ENCODE assay signal across 35 cellular contexts in the genomic region with DNA sequence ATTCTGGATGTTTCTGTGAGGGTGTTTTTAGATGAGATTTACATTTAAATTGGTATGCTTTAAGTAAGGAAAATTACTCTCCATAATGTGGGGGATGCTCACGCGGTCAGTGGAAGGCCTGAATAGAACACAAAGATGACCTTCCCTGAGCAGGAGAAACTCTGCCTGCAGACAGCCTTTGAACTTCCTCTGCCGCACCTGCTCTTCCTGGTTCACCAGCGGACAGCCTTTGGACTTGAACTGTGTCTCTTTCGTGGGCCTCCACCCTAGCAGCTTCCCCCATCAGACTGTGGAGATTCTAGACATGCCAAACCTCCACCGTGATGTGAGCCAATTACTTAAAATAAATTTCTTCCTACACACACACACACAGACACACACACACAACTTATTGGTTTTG.
"Had no signal": no experiment of that assay in that cellular context is flagged by ENCODE, and none has a peak within 500 bp of the region (broad histone marks: within the 10 kb centered on the region; RNA-seq: fewer than 3 reads in every experiment).

No MANE protein-coding gene starts in this region.

- H3K4me3 ChIP-seq: ascending aorta, cardiac muscle cell had no signal

- H3K36me3 ChIP-seq: ascending aorta, cardiac muscle cell had no signal

- FAIRE-seq: bronchial epithelial cell, TTC549 had no signal

- DNase-seq: activated B cell treated with CpG ODN at 0.5 μM for 24 hours; activated CD4-positive, alpha-beta memory T cell treated with anti-CD3 and anti-CD28 coated beads for 36 hours; activated CD4-positive, alpha-beta T cell treated with anti-CD3 and anti-CD28 coated beads, Interleukin-2, amount 10 ng/mL, durations not matched to agents 24 days and 14 days; activated CD4-positive, alpha-beta T cell treated with anti-CD3 and anti-CD28 coated beads, Interleukin-2, amount 50 U/mL, for 1 hour; activated CD4-positive, alpha-beta T cell treated with anti-CD3 and anti-CD28 coated beads, Interleukin-2, amount 50 U/mL, for 4 hours; activated CD4-positive, CD25-positive, alpha-beta regulatory T cell treated with anti-CD3 and anti-CD28 coated beads, Interleukin-2, amount 50 U/mL, for 72 hours; activated CD8-positive, alpha-beta memory T cell treated with anti-CD3 and anti-CD28 coated beads for 24 hours; activated CD8-positive, alpha-beta memory T cell treated with anti-CD3 and anti-CD28 coated beads, Interleukin-2, amount 10 ng/mL, durations not matched to agents 7 days and 5 days; activated CD8-positive, alpha-beta memory T cell treated with anti-CD3 and anti-CD28 coated beads, Interleukin-2, amount 50 U/mL, for 48 hours; activated CD8-positive, alpha-beta T cell treated with anti-CD3 and anti-CD28 coated beads, Interleukin-2, amount 10 ng/mL, durations not matched to agents 7 days and 5 days; activated effector memory CD4-positive, alpha-beta T cell treated with Interleukin-2 at 50 U/mL for 16 hours; activated gamma-delta T cell; activated naive CD4-positive, alpha-beta T cell treated with anti-CD3 and anti-CD28 coated beads, Interleukin-2, amount 10 ng/mL, durations not matched to agents 7 days and 5 days; activated naive CD4-positive, alpha-beta T cell treated with Interleukin-2 at 50 U/mL for 16 hours; activated naive CD8-positive, alpha-beta T cell treated with anti-CD3 and anti-CD28 coated beads, Interleukin-2, amount 10 ng/mL, durations not matched to agents 7 days and 5 days; activated naive CD8-positive, alpha-beta T cell treated with anti-CD3 and anti-CD28 coated beads, Interleukin-2, amount 50 U/mL, for 24 hours; activated T-cell treated with anti-CD3 and anti-CD28 coated beads, Interleukin-2, amount 50 U/mL, for 24 hours; activated T-cell treated with anti-CD3 and anti-CD28 coated beads, Interleukin-2, amount 50 U/mL, for 48 hours; amygdala; anterior cingulate cortex; caudate nucleus; SW 1271; T-helper 1 cell; T-helper 9 cell had no signal

- H3K4me3 Mint-ChIP-seq: activated B cell treated with CpG ODN at 0.5 μM for 24 hours; activated CD4-positive, alpha-beta memory T cell treated with anti-CD3 and anti-CD28 coated beads for 36 hours; activated CD4-positive, alpha-beta T cell treated with anti-CD3 and anti-CD28 coated beads, Interleukin-2, amount 10 ng/mL, durations not matched to agents 24 days and 14 days; activated CD8-positive, alpha-beta memory T cell treated with anti-CD3 and anti-CD28 coated beads, Interleukin-2, amount 10 ng/mL, durations not matched to agents 7 days and 5 days; activated CD8-positive, alpha-beta T cell treated with anti-CD3 and anti-CD28 coated beads, Interleukin-2, amount 10 ng/mL, durations not matched to agents 7 days and 5 days; activated naive CD4-positive, alpha-beta T cell treated with anti-CD3 and anti-CD28 coated beads, Interleukin-2, amount 10 ng/mL, durations not matched to agents 7 days and 5 days; activated naive CD4-positive, alpha-beta T cell treated with anti-CD3 and anti-CD28 coated beads, Interleukin-2, amount 50 U/mL, for 24 hours; activated naive CD8-positive, alpha-beta T cell; activated naive CD8-positive, alpha-beta T cell treated with anti-CD3 and anti-CD28 coated beads, Interleukin-2, amount 10 ng/mL, durations not matched to agents 7 days and 5 days; activated naive CD8-positive, alpha-beta T cell treated with anti-CD3 and anti-CD28 coated beads, Interleukin-2, amount 50 U/mL, for 24 hours; activated T-cell treated with anti-CD3 and anti-CD28 coated beads, Interleukin-2, amount 50 U/mL, for 24 hours; brain; T-helper 1 cell treated with Interleukin-12 subunit alpha and Interleukin-12 subunit beta and Interleukin-4 antibody, amounts not matched to agents 30 μg/mL and 1 μg/mL, for 36 hours; T-helper 2 cell treated with Interferon-gamma antibody and Interleukin-4, amounts not matched to agents 5 μg/mL and 100 μg/mL, for 36 hours had no signal

- H3K27ac ChIP-seq: ascending aorta, cardiac muscle cell, VCaP had no signal

- H3K4me1 Mint-ChIP-seq: activated B cell treated with CpG ODN at 0.5 μM for 24 hours; activated naive CD4-positive, alpha-beta T cell treated with anti-CD3 and anti-CD28 coated beads, Interleukin-2, amount 10 ng/mL, durations not matched to agents 7 days and 5 days; brain had no signal

- H3K9me3 ChIP-seq: ascending aorta had no signal

- H3K27me3 Mint-ChIP-seq: activated B cell treated with CpG ODN at 0.5 μM for 24 hours; activated CD4-positive, alpha-beta memory T cell treated with anti-CD3 and anti-CD28 coated beads for 36 hours; activated CD4-positive, alpha-beta T cell treated with anti-CD3 and anti-CD28 coated beads, Interleukin-2, amount 10 ng/mL, durations not matched to agents 24 days and 14 days; activated CD8-positive, alpha-beta memory T cell treated with anti-CD3 and anti-CD28 coated beads, Interleukin-2, amount 10 ng/mL, durations not matched to agents 7 days and 5 days; activated naive CD4-positive, alpha-beta T cell treated with anti-CD3 and anti-CD28 coated beads, Interleukin-2, amount 10 ng/mL, durations not matched to agents 7 days and 5 days; activated naive CD4-positive, alpha-beta T cell treated with anti-CD3 and anti-CD28 coated beads, Interleukin-2, amount 50 U/mL, for 24 hours; activated naive CD8-positive, alpha-beta T cell; activated naive CD8-positive, alpha-beta T cell treated with anti-CD3 and anti-CD28 coated beads, Interleukin-2, amount 10 ng/mL, durations not matched to agents 7 days and 5 days; activated naive CD8-positive, alpha-beta T cell treated with anti-CD3 and anti-CD28 coated beads, Interleukin-2, amount 50 U/mL, for 24 hours; activated T-cell treated with anti-CD3 and anti-CD28 coated beads, Interleukin-2, amount 50 U/mL, for 24 hours; brain had no signal

- H3K27ac Mint-ChIP-seq: activated B cell treated with CpG ODN at 0.5 μM for 24 hours; activated CD4-positive, alpha-beta memory T cell treated with anti-CD3 and anti-CD28 coated beads for 36 hours; activated CD4-positive, alpha-beta T cell treated with anti-CD3 and anti-CD28 coated beads, Interleukin-2, amount 10 ng/mL, durations not matched to agents 24 days and 14 days; activated CD8-positive, alpha-beta memory T cell treated with anti-CD3 and anti-CD28 coated beads, Interleukin-2, amount 10 ng/mL, durations not matched to agents 7 days and 5 days; activated CD8-positive, alpha-beta T cell treated with anti-CD3 and anti-CD28 coated beads, Interleukin-2, amount 10 ng/mL, durations not matched to agents 7 days and 5 days; activated naive CD4-positive, alpha-beta T cell treated with anti-CD3 and anti-CD28 coated beads, Interleukin-2, amount 10 ng/mL, durations not matched to agents 7 days and 5 days; activated naive CD4-positive, alpha-beta T cell treated with anti-CD3 and anti-CD28 coated beads, Interleukin-2, amount 50 U/mL, for 24 hours; activated naive CD8-positive, alpha-beta T cell; activated naive CD8-positive, alpha-beta T cell treated with anti-CD3 and anti-CD28 coated beads, Interleukin-2, amount 10 ng/mL, durations not matched to agents 7 days and 5 days; activated naive CD8-positive, alpha-beta T cell treated with anti-CD3 and anti-CD28 coated beads, Interleukin-2, amount 50 U/mL, for 24 hours; activated T-cell treated with anti-CD3 and anti-CD28 coated beads, Interleukin-2, amount 50 U/mL, for 24 hours; activated T-helper 2 cell treated with anti-CD3 and anti-CD28 coated beads, Interferon-gamma antibody, Interleukin-2, Interleukin-4, amounts not matched to agents 10 μg/mL and 5 μg/mL and 100 μg/mL, durations not matched to agents 14 hours and 24 hours and 36 hours; brain; T-helper 1 cell treated with Interleukin-12 subunit alpha and Interleukin-12 subunit beta and Interleukin-4 antibody, amounts not matched to agents 30 μg/mL and 1 μg/mL, for 36 hours; T-helper 2 cell treated with Interferon-gamma antibody and Interleukin-4, amounts not matched to agents 5 μg/mL and 100 μg/mL, for 36 hours had no signal

- H3K27me3 ChIP-seq: ascending aorta, cardiac muscle cell had no signal

- H3K4me1 ChIP-seq: ascending aorta had no signal

- H3K9me3 Mint-ChIP-seq: activated naive CD4-positive, alpha-beta T cell treated with anti-CD3 and anti-CD28 coated beads, Interleukin-2, amount 50 U/mL, for 24 hours had no signal

- ATAC-seq: activated CD8-positive, alpha-beta memory T cell treated with anti-CD3 and anti-CD28 coated beads, Interleukin-2, amount 10 ng/mL, durations not matched to agents 7 days and 5 days; activated CD8-positive, alpha-beta T cell treated with anti-CD3 and anti-CD28 coated beads, Interleukin-2, amount 10 ng/mL, durations not matched to agents 7 days and 5 days; activated naive CD8-positive, alpha-beta T cell treated with anti-CD3 and anti-CD28 coated beads, Interleukin-2, amount 50 U/mL, for 24 hours had no signal
